ENCODE assay signal across 1 cellular context in the genomic region with DNA sequence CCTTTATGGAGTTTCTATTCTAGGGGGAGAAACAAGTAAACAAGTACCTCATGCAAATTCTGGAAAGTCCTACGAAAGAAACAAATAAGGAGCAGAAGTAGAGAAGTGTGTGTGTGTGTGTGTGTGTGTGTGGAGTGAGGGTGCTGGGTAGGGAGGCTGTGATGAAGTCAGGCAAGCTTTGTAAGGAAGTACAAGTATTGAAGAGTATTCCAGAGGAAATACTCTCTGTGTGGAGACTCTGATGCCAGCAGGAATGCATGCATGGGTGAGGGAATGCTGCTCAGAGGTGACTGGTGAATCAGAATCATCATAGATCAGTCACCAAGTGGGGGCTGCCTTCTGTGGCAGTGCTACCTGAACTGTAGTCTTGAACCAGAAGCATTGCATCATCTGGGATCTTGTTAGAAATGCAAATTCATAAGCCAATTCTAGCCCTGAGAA.
TF ChIP-seq lines count a peak whose summit lies in the region.

No MANE protein-coding gene starts in this region.

TF ChIP-seq in K562, 482 proteins besides CTCF, POLR2A, EP300 and RAD21 (continued from another document and continues in another):
- TF ChIP-seq, protein P1, sequence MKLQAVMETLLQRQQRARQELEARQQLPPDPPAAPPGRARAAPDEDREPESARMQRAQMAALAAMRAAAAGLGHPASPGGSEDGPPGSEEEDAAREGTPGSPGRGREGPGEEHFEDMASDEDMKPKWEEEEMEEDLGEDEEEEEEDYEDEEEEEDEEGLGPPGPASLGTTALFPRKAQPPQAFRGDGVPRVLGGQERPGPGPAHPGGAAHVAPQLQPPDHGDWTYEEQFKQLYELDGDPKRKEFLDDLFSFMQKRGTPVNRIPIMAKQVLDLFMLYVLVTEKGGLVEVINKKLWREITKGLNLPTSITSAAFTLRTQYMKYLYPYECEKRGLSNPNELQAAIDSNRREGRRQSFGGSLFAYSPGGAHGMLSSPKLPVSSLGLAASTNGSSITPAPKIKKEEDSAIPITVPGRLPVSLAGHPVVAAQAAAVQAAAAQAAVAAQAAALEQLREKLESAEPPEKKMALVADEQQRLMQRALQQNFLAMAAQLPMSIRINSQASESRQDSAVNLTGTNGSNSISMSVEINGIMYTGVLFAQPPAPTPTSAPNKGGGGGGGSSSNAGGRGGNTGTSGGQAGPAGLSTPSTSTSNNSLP (IDR thresholded peaks at IDR 0.05; ENCODE audit: borderline replicate concordance, low read depth, low read length) = 0 out of 2 replicates have a peak, but pooled peaks have one; percentile 36
- TF ChIP-seq, protein P2, sequence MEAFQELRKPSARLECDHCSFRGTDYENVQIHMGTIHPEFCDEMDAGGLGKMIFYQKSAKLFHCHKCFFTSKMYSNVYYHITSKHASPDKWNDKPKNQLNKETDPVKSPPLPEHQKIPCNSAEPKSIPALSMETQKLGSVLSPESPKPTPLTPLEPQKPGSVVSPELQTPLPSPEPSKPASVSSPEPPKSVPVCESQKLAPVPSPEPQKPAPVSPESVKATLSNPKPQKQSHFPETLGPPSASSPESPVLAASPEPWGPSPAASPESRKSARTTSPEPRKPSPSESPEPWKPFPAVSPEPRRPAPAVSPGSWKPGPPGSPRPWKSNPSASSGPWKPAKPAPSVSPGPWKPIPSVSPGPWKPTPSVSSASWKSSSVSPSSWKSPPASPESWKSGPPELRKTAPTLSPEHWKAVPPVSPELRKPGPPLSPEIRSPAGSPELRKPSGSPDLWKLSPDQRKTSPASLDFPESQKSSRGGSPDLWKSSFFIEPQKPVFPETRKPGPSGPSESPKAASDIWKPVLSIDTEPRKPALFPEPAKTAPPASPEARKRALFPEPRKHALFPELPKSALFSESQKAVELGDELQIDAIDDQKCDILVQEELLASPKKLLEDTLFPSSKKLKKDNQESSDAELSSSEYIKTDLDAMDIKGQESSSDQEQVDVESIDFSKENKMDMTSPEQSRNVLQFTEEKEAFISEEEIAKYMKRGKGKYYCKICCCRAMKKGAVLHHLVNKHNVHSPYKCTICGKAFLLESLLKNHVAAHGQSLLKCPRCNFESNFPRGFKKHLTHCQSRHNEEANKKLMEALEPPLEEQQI (IDR thresholded peaks at IDR 0.05) = no peak
- 0 out of 2 replicates have a peak, but pooled peaks have one; percentile 29 for TF ChIP-seq ELF4 (CRISPR knock-in tag; IDR thresholded peaks at IDR 0.05)
- peak; percentile 18; the same call in 1 of the 2 replicates for TF ChIP-seq SPI1 (IDR thresholded peaks at IDR 0.05; ENCODE audit: borderline replicate concordance, low read depth, low read length)
- TF ChIP-seq, protein P3, sequence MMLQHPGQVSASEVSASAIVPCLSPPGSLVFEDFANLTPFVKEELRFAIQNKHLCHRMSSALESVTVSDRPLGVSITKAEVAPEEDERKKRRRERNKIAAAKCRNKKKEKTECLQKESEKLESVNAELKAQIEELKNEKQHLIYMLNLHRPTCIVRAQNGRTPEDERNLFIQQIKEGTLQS (IDR thresholded peaks at IDR 0.05) = peak; percentile 92
- TF ChIP-seq, protein P3 (CRISPR knock-in tag; conservative IDR thresholded peaks at IDR 0.05) = no peak
- TF ChIP-seq, protein P4, sequence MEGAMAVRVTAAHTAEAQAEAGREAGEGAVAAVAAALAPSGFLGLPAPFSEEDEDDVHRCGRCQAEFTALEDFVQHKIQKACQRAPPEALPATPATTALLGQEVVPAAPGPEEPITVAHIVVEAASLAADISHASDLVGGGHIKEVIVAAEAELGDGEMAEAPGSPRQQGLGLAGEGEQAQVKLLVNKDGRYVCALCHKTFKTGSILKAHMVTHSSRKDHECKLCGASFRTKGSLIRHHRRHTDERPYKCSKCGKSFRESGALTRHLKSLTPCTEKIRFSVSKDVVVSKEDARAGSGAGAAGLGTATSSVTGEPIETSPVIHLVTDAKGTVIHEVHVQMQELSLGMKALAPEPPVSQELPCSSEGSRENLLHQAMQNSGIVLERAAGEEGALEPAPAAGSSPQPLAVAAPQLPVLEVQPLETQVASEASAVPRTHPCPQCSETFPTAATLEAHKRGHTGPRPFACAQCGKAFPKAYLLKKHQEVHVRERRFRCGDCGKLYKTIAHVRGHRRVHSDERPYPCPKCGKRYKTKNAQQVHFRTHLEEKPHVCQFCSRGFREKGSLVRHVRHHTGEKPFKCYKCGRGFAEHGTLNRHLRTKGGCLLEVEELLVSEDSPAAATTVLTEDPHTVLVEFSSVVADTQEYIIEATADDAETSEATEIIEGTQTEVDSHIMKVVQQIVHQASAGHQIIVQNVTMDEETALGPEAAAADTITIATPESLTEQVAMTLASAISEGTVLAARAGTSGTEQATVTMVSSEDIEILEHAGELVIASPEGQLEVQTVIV (CRISPR knock-in tag; IDR thresholded peaks at IDR 0.05; ENCODE audit: borderline replicate concordance) = no peak
- TF ChIP-seq, protein P5, sequence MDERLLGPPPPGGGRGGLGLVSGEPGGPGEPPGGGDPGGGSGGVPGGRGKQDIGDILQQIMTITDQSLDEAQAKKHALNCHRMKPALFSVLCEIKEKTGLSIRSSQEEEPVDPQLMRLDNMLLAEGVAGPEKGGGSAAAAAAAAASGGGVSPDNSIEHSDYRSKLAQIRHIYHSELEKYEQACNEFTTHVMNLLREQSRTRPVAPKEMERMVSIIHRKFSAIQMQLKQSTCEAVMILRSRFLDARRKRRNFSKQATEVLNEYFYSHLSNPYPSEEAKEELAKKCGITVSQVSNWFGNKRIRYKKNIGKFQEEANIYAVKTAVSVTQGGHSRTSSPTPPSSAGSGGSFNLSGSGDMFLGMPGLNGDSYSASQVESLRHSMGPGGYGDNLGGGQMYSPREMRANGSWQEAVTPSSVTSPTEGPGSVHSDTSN (CRISPR knock-in tag; IDR thresholded peaks at IDR 0.05; ENCODE audit: low read depth) = no peak
- TF ChIP-seq, protein P5 (tag; conservative IDR thresholded peaks at IDR 0.05; ENCODE audit: low read depth) = no peak
- no peak for TF ChIP-seq WHSC1 (IDR thresholded peaks at IDR 0.05; ENCODE audit: low read length)
- peak; percentile 45; the same call in 1 of the 2 replicates for TF ChIP-seq ATF7 (IDR thresholded peaks at IDR 0.05)
- peak; percentile 76 for TF ChIP-seq SMARCA4 (IDR thresholded peaks at IDR 0.05)
- no peak for TF ChIP-seq SMAD2 (IDR thresholded peaks at IDR 0.05; ENCODE audit: low read depth, low read length)
- no peak for TF ChIP-seq TBP (optimal IDR thresholded peaks at IDR 0.05; ENCODE audit: low read depth, low read length)
- peak; percentile 14 for TF ChIP-seq DACH1 (IDR thresholded peaks at IDR 0.05; ENCODE audit: partially characterized antibody)
- no peak for TF ChIP-seq PML (IDR thresholded peaks at IDR 0.05; ENCODE audit: low read length)
- peak; percentile 68; the same call in 1 of the 2 replicates for TF ChIP-seq DPF2 (IDR thresholded peaks at IDR 0.05)
- TF ChIP-seq CEBPB (tag; IDR thresholded peaks at IDR 0.05) = peak; percentile 79
- 0 out of 2 replicates have a peak, but pooled peaks have one; percentile 0 for TF ChIP-seq KLF16 (IDR thresholded peaks at IDR 0.05)
- TF ChIP-seq MTA3 (IDR thresholded peaks at IDR 0.05; ENCODE audit: borderline replicate concordance) = 0 out of 2 replicates have a peak, but pooled peaks have one; percentile 20
- TF ChIP-seq, protein P6, sequence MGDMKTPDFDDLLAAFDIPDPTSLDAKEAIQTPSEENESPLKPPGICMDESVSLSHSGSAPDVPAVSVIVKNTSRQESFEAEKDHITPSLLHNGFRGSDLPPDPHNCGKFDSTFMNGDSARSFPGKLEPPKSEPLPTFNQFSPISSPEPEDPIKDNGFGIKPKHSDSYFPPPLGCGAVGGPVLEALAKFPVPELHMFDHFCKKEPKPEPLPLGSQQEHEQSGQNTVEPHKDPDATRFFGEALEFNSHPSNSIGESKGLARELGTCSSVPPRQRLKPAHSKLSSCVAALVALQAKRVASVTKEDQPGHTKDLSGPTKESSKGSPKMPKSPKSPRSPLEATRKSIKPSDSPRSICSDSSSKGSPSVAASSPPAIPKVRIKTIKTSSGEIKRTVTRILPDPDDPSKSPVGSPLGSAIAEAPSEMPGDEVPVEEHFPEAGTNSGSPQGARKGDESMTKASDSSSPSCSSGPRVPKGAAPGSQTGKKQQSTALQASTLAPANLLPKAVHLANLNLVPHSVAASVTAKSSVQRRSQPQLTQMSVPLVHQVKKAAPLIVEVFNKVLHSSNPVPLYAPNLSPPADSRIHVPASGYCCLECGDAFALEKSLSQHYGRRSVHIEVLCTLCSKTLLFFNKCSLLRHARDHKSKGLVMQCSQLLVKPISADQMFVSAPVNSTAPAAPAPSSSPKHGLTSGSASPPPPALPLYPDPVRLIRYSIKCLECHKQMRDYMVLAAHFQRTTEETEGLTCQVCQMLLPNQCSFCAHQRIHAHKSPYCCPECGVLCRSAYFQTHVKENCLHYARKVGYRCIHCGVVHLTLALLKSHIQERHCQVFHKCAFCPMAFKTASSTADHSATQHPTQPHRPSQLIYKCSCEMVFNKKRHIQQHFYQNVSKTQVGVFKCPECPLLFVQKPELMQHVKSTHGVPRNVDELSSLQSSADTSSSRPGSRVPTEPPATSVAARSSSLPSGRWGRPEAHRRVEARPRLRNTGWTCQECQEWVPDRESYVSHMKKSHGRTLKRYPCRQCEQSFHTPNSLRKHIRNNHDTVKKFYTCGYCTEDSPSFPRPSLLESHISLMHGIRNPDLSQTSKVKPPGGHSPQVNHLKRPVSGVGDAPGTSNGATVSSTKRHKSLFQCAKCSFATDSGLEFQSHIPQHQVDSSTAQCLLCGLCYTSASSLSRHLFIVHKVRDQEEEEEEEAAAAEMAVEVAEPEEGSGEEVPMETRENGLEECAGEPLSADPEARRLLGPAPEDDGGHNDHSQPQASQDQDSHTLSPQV (IDR thresholded peaks at IDR 0.05) = peak; percentile 37; the same call in 1 of the 2 replicates
- TF ChIP-seq ZNF282 (CRISPR knock-in tag; IDR thresholded peaks at IDR 0.05) = no peak
- TF ChIP-seq PCBP1 (IDR thresholded peaks at IDR 0.05; ENCODE audit: low read depth, low read length, poor library complexity, severe bottlenecking) = no peak
- TF ChIP-seq EHMT2 (IDR thresholded peaks at IDR 0.05) = 0 out of 2 replicates have a peak, but pooled peaks have one; percentile 16
- peak; percentile 85 for TF ChIP-seq ARID1B (IDR thresholded peaks at IDR 0.05)
- TF ChIP-seq, protein P7, sequence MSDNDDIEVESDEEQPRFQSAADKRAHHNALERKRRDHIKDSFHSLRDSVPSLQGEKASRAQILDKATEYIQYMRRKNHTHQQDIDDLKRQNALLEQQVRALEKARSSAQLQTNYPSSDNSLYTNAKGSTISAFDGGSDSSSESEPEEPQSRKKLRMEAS (CRISPR knock-in tag; IDR thresholded peaks at IDR 0.05) = no peak
- 0 out of 2 replicates have a peak, but pooled peaks have one; percentile 26 for TF ChIP-seq LEF1 (IDR thresholded peaks at IDR 0.05)
- TF ChIP-seq KDM1A (IDR thresholded peaks at IDR 0.05) = 0 out of 4 replicates have a peak, but pooled peaks of 1 of the 2 experiments have one; percentile 1
- TF ChIP-seq NFRKB (IDR thresholded peaks at IDR 0.05; ENCODE audit: low read depth) = 0 out of 2 replicates have a peak, but pooled peaks have one; percentile 10
- TF ChIP-seq, protein P8, sequence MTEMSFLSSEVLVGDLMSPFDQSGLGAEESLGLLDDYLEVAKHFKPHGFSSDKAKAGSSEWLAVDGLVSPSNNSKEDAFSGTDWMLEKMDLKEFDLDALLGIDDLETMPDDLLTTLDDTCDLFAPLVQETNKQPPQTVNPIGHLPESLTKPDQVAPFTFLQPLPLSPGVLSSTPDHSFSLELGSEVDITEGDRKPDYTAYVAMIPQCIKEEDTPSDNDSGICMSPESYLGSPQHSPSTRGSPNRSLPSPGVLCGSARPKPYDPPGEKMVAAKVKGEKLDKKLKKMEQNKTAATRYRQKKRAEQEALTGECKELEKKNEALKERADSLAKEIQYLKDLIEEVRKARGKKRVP (CRISPR knock-in tag; IDR thresholded peaks at IDR 0.05) = 0 out of 2 replicates have a peak, but pooled peaks have one; percentile 39
- TF ChIP-seq, protein P9, sequence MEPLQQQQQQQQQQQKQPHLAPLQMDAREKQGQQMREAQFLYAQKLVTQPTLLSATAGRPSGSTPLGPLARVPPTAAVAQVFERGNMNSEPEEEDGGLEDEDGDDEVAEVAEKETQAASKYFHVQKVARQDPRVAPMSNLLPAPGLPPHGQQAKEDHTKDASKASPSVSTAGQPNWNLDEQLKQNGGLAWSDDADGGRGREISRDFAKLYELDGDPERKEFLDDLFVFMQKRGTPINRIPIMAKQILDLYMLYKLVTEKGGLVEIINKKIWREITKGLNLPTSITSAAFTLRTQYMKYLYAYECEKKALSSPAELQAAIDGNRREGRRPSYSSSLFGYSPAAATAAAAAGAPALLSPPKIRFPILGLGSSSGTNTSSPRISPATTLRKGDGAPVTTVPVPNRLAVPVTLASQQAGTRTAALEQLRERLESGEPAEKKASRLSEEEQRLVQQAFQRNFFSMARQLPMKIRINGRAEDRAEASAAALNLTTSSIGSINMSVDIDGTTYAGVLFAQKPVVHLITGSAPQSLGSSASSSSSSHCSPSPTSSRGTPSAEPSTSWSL (CRISPR knock-in tag; IDR thresholded peaks at IDR 0.05; ENCODE audit: borderline replicate concordance) = no peak
- no peak for TF ChIP-seq HOXB6 (CRISPR knock-in tag; IDR thresholded peaks at IDR 0.05; ENCODE audit: borderline replicate concordance)
- 0 out of 2 replicates have a peak, but pooled peaks have one; percentile 1 for TF ChIP-seq ADNP (tag; IDR thresholded peaks at IDR 0.05)
- TF ChIP-seq, protein P10, sequence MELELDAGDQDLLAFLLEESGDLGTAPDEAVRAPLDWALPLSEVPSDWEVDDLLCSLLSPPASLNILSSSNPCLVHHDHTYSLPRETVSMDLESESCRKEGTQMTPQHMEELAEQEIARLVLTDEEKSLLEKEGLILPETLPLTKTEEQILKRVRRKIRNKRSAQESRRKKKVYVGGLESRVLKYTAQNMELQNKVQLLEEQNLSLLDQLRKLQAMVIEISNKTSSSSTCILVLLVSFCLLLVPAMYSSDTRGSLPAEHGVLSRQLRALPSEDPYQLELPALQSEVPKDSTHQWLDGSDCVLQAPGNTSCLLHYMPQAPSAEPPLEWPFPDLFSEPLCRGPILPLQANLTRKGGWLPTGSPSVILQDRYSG (tag; conservative IDR thresholded peaks at IDR 0.05; ENCODE audit: low read depth) = no peak
- TF ChIP-seq ZNF699 (CRISPR knock-in tag; IDR thresholded peaks at IDR 0.05; ENCODE audit: insufficient replicate concordance) = no peak
- TF ChIP-seq, protein P11, sequence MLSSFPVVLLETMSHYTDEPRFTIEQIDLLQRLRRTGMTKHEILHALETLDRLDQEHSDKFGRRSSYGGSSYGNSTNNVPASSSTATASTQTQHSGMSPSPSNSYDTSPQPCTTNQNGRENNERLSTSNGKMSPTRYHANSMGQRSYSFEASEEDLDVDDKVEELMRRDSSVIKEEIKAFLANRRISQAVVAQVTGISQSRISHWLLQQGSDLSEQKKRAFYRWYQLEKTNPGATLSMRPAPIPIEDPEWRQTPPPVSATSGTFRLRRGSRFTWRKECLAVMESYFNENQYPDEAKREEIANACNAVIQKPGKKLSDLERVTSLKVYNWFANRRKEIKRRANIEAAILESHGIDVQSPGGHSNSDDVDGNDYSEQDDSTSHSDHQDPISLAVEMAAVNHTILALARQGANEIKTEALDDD (IDR thresholded peaks at IDR 0.05) = no peak
- no peak for TF ChIP-seq PHF21A (IDR thresholded peaks at IDR 0.05; ENCODE audit: borderline replicate concordance, low read depth)
- TF ChIP-seq SMARCE1 (IDR thresholded peaks at IDR 0.05) = peak; percentile 45; the same call in 1 of the 2 replicates
